8 cellular contexts compared by ENCODE assay signal in genomic region chr1:16205891-16206546, GRCh38. TPM values are rescaled to one million over a fixed set of nuclear protein-coding genes. Genes with fewer than 3 reads are reported as not detected.
DNase-seq lines count a peak whose midpoint lies in the region; ATAC-seq, FAIRE-seq and TF ChIP-seq lines count a peak whose summit lies in the region.

No MANE protein-coding gene starts in this region.

- no peak for TF ChIP-seq CTCF in GM12878 (IDR thresholded peaks at IDR 0.05 in 2 of 3, conservative IDR thresholded peaks at IDR 0.05 in 1 of 3; ENCODE audit: control insufficient read depth in 2 of 3, extremely low read depth in 1 of 3, insufficient read depth in 1 of 3, low read depth in 3 of 3, low read length in 3 of 3)
- no peak for TF ChIP-seq CTCF in lung (IDR thresholded peaks at IDR 0.05; ENCODE audit: control extremely low read depth, extremely low read depth)

- no peak for DNase-seq in CD4-positive, alpha-beta memory T cell
- no peak for DNase-seq in GM12878 (ENCODE audit: low read depth, low spot score)
- DNase-seq in lung (ENCODE audit: low spot score): no peak
- peak; percentile 25 for DNase-seq in urothelium cell line (ENCODE audit: low spot score)

- no peaks in the 10 kb centered on the region for H3K79me2 ChIP-seq in GM12878 (ENCODE audit: control insufficient read depth, insufficient read depth, low read length)

- RAD21 ChIA-PET in GM12878 (lab: Charles Lee; ENCODE audit: unreplicated experiment): interaction anchor here (1.4 to 2.1 kb wide), 2 partner anchors 10 to 127 kb away, joined by 5 read pairs; no protein-coding TSS in a partner anchor

- peaks cover 7% of the 10 kb centered on the region for H3K36me3 ChIP-seq in CD4-positive, alpha-beta memory T cell (ENCODE audit: insufficient read depth, low read length)
- no peaks in the 10 kb centered on the region for H3K36me3 ChIP-seq in GM12878 (ENCODE audit: control insufficient read depth in 2 of 2, insufficient read depth in 2 of 2, low read length in 1 of 2)
- H3K36me3 ChIP-seq in lung (ENCODE audit: control insufficient read depth in 2 of 2, insufficient read depth in 2 of 2, low read length in 2 of 2): peaks cover 0 to 9% of the 10 kb centered on the region in 2 donors

- peak overlapping the region; percentile 76 for H3K27ac ChIP-seq in CD4-positive, alpha-beta memory T cell (ENCODE audit: low read depth, low read length)
- H3K27ac ChIP-seq in GM12878 (ENCODE audit: control insufficient read depth, insufficient read depth): no peak overlapping the region
- H3K27ac ChIP-seq in lung (ENCODE audit: low read depth in 1 of 2, low read length in 1 of 2): peak overlapping the region; percentile 74 to 89

- no peaks in the 10 kb centered on the region for H3K9me3 ChIP-seq in CD4-positive, alpha-beta memory T cell (ENCODE audit: control insufficient read depth in 1 of 2, low read length in 2 of 2)
- H3K9me3 ChIP-seq in GM12878 (replicated peaks; ENCODE audit: control insufficient read depth, insufficient read depth, low read length) (no peaks in the 10 kb centered on the region), lung (ENCODE audit: control insufficient read depth in 2 of 2, insufficient read depth in 1 of 2, low read length in 1 of 2) (no peaks in the 10 kb centered on the region)

- TF ChIP-seq EP300 in GM12878 (IDR thresholded peaks at IDR 0.05; ENCODE audit: borderline replicate concordance in 1 of 2, control insufficient read depth in 1 of 2, low read depth in 2 of 2, low read length in 2 of 2): no peak

- H3K4me3 ChIP-seq in CD4-positive, alpha-beta memory T cell (ENCODE audit: low read length in 2 of 2): peak overlapping the region in 1 of 2 donors; percentile 61
- H3K4me3 ChIP-seq in GM12878 (peak overlapping the region; percentile 65; the same call in 1 of the 2 replicates), lung (peak overlapping the region; percentile 8)

- peak overlapping the region; percentile 29 for H2AFZ ChIP-seq in GM12878 (ENCODE audit: control insufficient read depth, low read depth, low read length)

- SMC1A ChIA-PET in GM12878 (lab: Charles Lee; ENCODE audit: uncharacterized antibody, unreplicated experiment): no interaction called here

- peaks cover 0 to 2% (median 0%) of the 10 kb centered on the region in 8 donors for H3K9me3 Mint-ChIP-seq in CD4-positive, alpha-beta memory T cell

- no TSS peak for BruUV-seq in GM12878 (replicated peaks; lab: Mats Ljungman, UMichigan)

- no peaks in the 10 kb centered on the region for H3K27me3 ChIP-seq in CD4-positive, alpha-beta memory T cell (ENCODE audit: insufficient read depth, low read length)
- H3K27me3 ChIP-seq in GM12878 (replicated peaks in 1 of 2; ENCODE audit: control insufficient read depth in 2 of 2, insufficient read depth in 2 of 2, low read length in 1 of 2): no peaks in the 10 kb centered on the region
- no peaks in the 10 kb centered on the region for H3K27me3 ChIP-seq in lung (ENCODE audit: control insufficient read depth, insufficient read depth)

- peak; percentile 5 for ATAC-seq in HG03025 (IDR thresholded peaks at IDR 0.05; ENCODE audit: low FRiP score, unreplicated experiment)
- ATAC-seq in GM12878: peak; percentile 27
- ATAC-seq in lung (ENCODE audit: insufficient read depth, low FRiP score): no peak
- ATAC-seq in GM19395 (IDR thresholded peaks at IDR 0.05; ENCODE audit: unreplicated experiment): no peak
- ATAC-seq in HG03097 (IDR thresholded peaks at IDR 0.05; ENCODE audit: low FRiP score, unreplicated experiment): no peak
- ATAC-seq in HG02642 (IDR thresholded peaks at IDR 0.05; ENCODE audit: poor library complexity, unreplicated experiment): no peak

- intact Hi-C loops in CD4-positive, alpha-beta memory T cell (cut with micrococcal nuclease): loop anchor here (1.0 to 5.0 kb wide), 7 partner anchors 11 to 359 kb away; partner anchors contain the start of genes CPLANE2, FBXO42, SPEN and SZRD1
- intact Hi-C loops in GM12878 (cut with micrococcal nuclease; ENCODE audit: unreplicated experiment): loop anchor here (1.0 to 5.0 kb wide), 2 partner anchors 10 to 156 kb away; no protein-coding TSS in a partner anchor

- no peak for TF ChIP-seq POLR2A in GM12878 (IDR thresholded peaks at IDR 0.05; ENCODE audit: low read depth, low read length)

- 30% methylated on average over 34 of the region's 38 CpGs for WGBS in GM12878 (ENCODE audit: insufficient coverage, insufficient replicate concordance, low lambda C conversion rate, missing lambda C conversion rate)
- 30 to 38% methylated on average over 38 of the region's 38 CpGs for WGBS in lung, 2 donors

- H3K27me3 Mint-ChIP-seq in CD4-positive, alpha-beta memory T cell: no peaks in the 10 kb centered on the region

- CTCF ChIA-PET in CD4-positive, alpha-beta memory T cell (lab: Charles Lee; ENCODE audit: partially characterized antibody): interaction anchor here (1.7 to 5.2 kb wide), 3 partner anchors 11 to 37 kb away, joined by 4 to 31 read pairs (median 7); partner anchors contain the start of gene CPLANE2
- CTCF ChIA-PET in GM12878 (lab: Yijun Ruan, JAX): interaction anchor here (0.5 kb wide), 1 partner anchor 84 kb away, joined by 3 read pairs; no protein-coding TSS in a partner anchor

- peaks cover 20% of the 10 kb centered on the region for H3K4me1 ChIP-seq in CD4-positive, alpha-beta memory T cell (ENCODE audit: insufficient read depth, low read length)
- H3K4me1 ChIP-seq in GM12878 (ENCODE audit: control insufficient read depth, insufficient read depth, low read length) (peaks cover 4% of the 10 kb centered on the region; the same call in 1 of the 2 replicates), lung (ENCODE audit: control insufficient read depth in 2 of 2, insufficient read depth in 2 of 2, low read length in 2 of 2) (peaks cover 0 to 2% of the 10 kb centered on the region in 2 donors)

- H3K4me2 ChIP-seq in GM12878 (ENCODE audit: control insufficient read depth, insufficient read depth): peak overlapping the region; percentile 36

- H3K4me3 Mint-ChIP-seq in CD4-positive, alpha-beta memory T cell: peak overlapping the region; percentile 89 to 97 (median 90)

- H3K9ac ChIP-seq in GM12878 (ENCODE audit: control insufficient read depth, insufficient read depth, low read length): no peak overlapping the region

- peaks cover 1 to 36% (median 16%) of the 10 kb centered on the region in 4 donors for H3K4me1 Mint-ChIP-seq in CD4-positive, alpha-beta memory T cell

- peaks cover 14 to 30% of the 10 kb centered on the region in 2 donors for H3K36me3 Mint-ChIP-seq in CD4-positive, alpha-beta memory T cell

- peak overlapping the region; percentile 94 to 98 (median 97) for H3K27ac Mint-ChIP-seq in CD4-positive, alpha-beta memory T cell

- in situ Hi-C loops in GM12878 (cut with MboI): no loop called here

- POLR2A ChIA-PET in CD4-positive, alpha-beta memory T cell (lab: Charles Lee; ENCODE audit: partially characterized antibody): interaction anchor here (0.5 to 3.8 kb wide), 5 partner anchors 12 to 372 kb away, joined by 3 to 42 read pairs (median 3); partner anchors contain the start of gene CPLANE2
- POLR2A ChIA-PET in GM12878 (lab: Charles Lee): interaction anchor here (0.6 to 1.2 kb wide), 3 partner anchors 11 to 158 kb away, joined by 3 to 15 read pairs (median 3); partner anchors contain the start of gene CPLANE2

- FAIRE-seq in GM12878 (lab: Jason Lieb, UNC) (no peak), urothelium cell line (lab: Jason Lieb, UNC) (peak; percentile 5)

- TF ChIP-seq RAD21 in GM12878 (IDR thresholded peaks at IDR 0.05; ENCODE audit: insufficient read depth, low read depth, low read length): no peak

- no peaks in the 10 kb centered on the region for H4K20me1 ChIP-seq in GM12878 (ENCODE audit: control insufficient read depth, insufficient read depth)

RNA-seq across cellular contexts. Expression of gene ARHGEF19, which starts 6.4 kb away (rescaled TPM):
- total RNA-seq in CD4-positive, alpha-beta memory T cell: 10 to 100 TPM; 13.1 to 16.7 TPM
- 10 to 100 TPM in 1 of 2 donors, 1 to 10 TPM in 1; 7.6 to 11.2 TPM for polyA plus RNA-seq in CD4-positive, alpha-beta memory T cell
- 2.6 and 8.4 TPM in 2 replicates for total RNA-seq in GM12878 (2013; cell fraction: nucleolus; rRNA removed)
- total RNA-seq in GM12878 (2014; rRNA removed): 0.49 and 0.56 TPM in 2 replicates
- total RNA-seq in GM12878 (2014; rRNA removed; fragmentation: Illumina TruSeq; extraction: Trizol): 0.40 and 0.60 TPM in 2 replicates
- 2.0 and 2.5 TPM in 2 replicates for total RNA-seq in GM12878 (2021)
- polyA plus RNA-seq in GM12878 (2011; ENCODE audit: low read depth): 1.9 TPM
- polyA plus RNA-seq in GM12878 (2011; rRNA removed): 1.2 and 1.6 TPM in 2 replicates
- polyA plus RNA-seq in GM12878 (2011; cell fraction: cytosol; rRNA removed): 2.6 and 2.9 TPM in 2 replicates
- 9.1 and 9.5 TPM in 2 replicates for polyA plus RNA-seq in GM12878 (2011; cell fraction: nucleus; rRNA removed)
- 2.4 and 4.4 TPM in 2 replicates for polyA plus RNA-seq in GM12878 (2012)
- polyA plus RNA-seq in GM12878 (2014; fragmentation: Illumina TruSeq; extraction: Trizol): 0.22 and 0.38 TPM in 2 replicates
- polyA plus RNA-seq in GM12878 (2014; fragmentation: Nextera tagmentation; extraction: Ambion mirVana): under 1 TPM in 1 of 2 experiments, not detected in 1; 0.15 TPM
- 2.2 and 2.9 TPM in 2 replicates for polyA plus RNA-seq in GM12878 (2014; rRNA removed)
- polyA plus RNA-seq in GM12878 (2016; fragmentation: Nextera tagmentation; extraction: Ambion mirVana): 1 to 10 TPM in 1 of 2 experiments, under 1 TPM in 1; 0.67 to 1.2 TPM
- 0.51 and 2.5 TPM in 2 replicates for polyA minus RNA-seq in GM12878 (2011; rRNA and poly(A)+ RNA removed)
- 1.7 TPM in 1 of 2 replicates, not detected in the other for polyA minus RNA-seq in GM12878 (2011; cell fraction: cytosol; rRNA and poly(A)+ RNA removed)
- polyA minus RNA-seq in GM12878 (2011; cell fraction: nucleus; rRNA and poly(A)+ RNA removed): 1.6 and 2.1 TPM in 2 replicates
- total RNA-seq in lung: 10 to 100 TPM; 17.1 to 17.3 TPM
- 10 to 100 TPM in 1 of 2 donors, 1 to 10 TPM in 1; 9.5 to 12.5 TPM for polyA plus RNA-seq in lung

RNA-seq across cellular contexts. Expression of gene CPLANE2, which starts 31.0 kb away (rescaled TPM):
- total RNA-seq in CD4-positive, alpha-beta memory T cell: 10 to 100 TPM; 11.5 to 13.6 TPM
- 1 to 10 TPM; 2.4 to 3.5 TPM for polyA plus RNA-seq in CD4-positive, alpha-beta memory T cell
- total RNA-seq in GM12878 (2013; cell fraction: nucleolus; rRNA removed): 4.0 and 4.2 TPM in 2 replicates
- total RNA-seq in GM12878 (2014; rRNA removed): 2.6 and 4.5 TPM in 2 replicates
- total RNA-seq in GM12878 (2014; rRNA removed; fragmentation: Illumina TruSeq; extraction: Trizol): 1.4 and 2.5 TPM in 2 replicates
- 4.0 and 4.1 TPM in 2 replicates for total RNA-seq in GM12878 (2021)
- polyA plus RNA-seq in GM12878 (2011; ENCODE audit: low read depth): 0.39 TPM
- 0.61 and 1.3 TPM in 2 replicates for polyA plus RNA-seq in GM12878 (2011; rRNA removed)
- polyA plus RNA-seq in GM12878 (2011; cell fraction: cytosol; rRNA removed): 2.2 and 4.4 TPM in 2 replicates
- polyA plus RNA-seq in GM12878 (2011; cell fraction: nucleus; rRNA removed): 4.3 and 5.5 TPM in 2 replicates
- polyA plus RNA-seq in GM12878 (2012): 3.8 and 4.0 TPM in 2 replicates
- 0.11 and 1.2 TPM in 2 replicates for polyA plus RNA-seq in GM12878 (2014; fragmentation: Illumina TruSeq; extraction: Trizol)
- under 1 TPM in 1 of 2 experiments, not detected in 1; 0.09 TPM for polyA plus RNA-seq in GM12878 (2014; fragmentation: Nextera tagmentation; extraction: Ambion mirVana)
- polyA plus RNA-seq in GM12878 (2014; rRNA removed): 1.2 and 3.7 TPM in 2 replicates
- 1 to 10 TPM; 2.3 to 2.9 TPM for polyA plus RNA-seq in GM12878 (2016; fragmentation: Nextera tagmentation; extraction: Ambion mirVana)
- 7.0 and 7.2 TPM in 2 replicates for polyA minus RNA-seq in GM12878 (2011; rRNA and poly(A)+ RNA removed)
- polyA minus RNA-seq in GM12878 (2011; cell fraction: cytosol; rRNA and poly(A)+ RNA removed): 0.83 TPM in 1 of 2 replicates, not detected in the other
- polyA minus RNA-seq in GM12878 (2011; cell fraction: nucleus; rRNA and poly(A)+ RNA removed): 3.7 and 4.0 TPM in 2 replicates
- total RNA-seq in lung: 10 to 100 TPM in 1 of 2 donors, 1 to 10 TPM in 1; 4.5 to 13.7 TPM
- 1 to 10 TPM; 5.3 to 5.9 TPM for polyA plus RNA-seq in lung

RNA-seq across cellular contexts. Expression of gene EPHA2, which starts 50.1 kb away (rescaled TPM):
- not detected for total RNA-seq in CD4-positive, alpha-beta memory T cell
- polyA plus RNA-seq in CD4-positive, alpha-beta memory T cell: not detected
- not detected in 2 replicates for total RNA-seq in GM12878 (2013; cell fraction: nucleolus; rRNA removed)
- total RNA-seq in GM12878 (2014; rRNA removed) (0.16 and 0.28 TPM in 2 replicates), GM12878 (2014; rRNA removed; fragmentation: Illumina TruSeq; extraction: Trizol) (0.05 and 0.09 TPM in 2 replicates), GM12878 (2021) (0.32 and 0.51 TPM in 2 replicates), lung (10 to 100 TPM; 21.3 to 35.6 TPM)
- 0.10 TPM for polyA plus RNA-seq in GM12878 (2011; ENCODE audit: low read depth)
- polyA plus RNA-seq in GM12878 (2011; rRNA removed) (0.06 and 0.27 TPM in 2 replicates), GM12878 (2014; fragmentation: Illumina TruSeq; extraction: Trizol) (0.12 and 0.24 TPM in 2 replicates), GM12878 (2014; fragmentation: Nextera tagmentation; extraction: Ambion mirVana) (not detected), GM12878 (2014; rRNA removed) (0.04 and 0.16 TPM in 2 replicates), GM12878 (2016; fragmentation: Nextera tagmentation; extraction: Ambion mirVana) (under 1 TPM; 0.19 to 0.37 TPM), lung (10 to 100 TPM; 17.5 to 19.8 TPM)
- polyA plus RNA-seq in GM12878 (2011; cell fraction: cytosol; rRNA removed): 0.10 and 0.13 TPM in 2 replicates
- 0.19 and 0.29 TPM in 2 replicates for polyA plus RNA-seq in GM12878 (2011; cell fraction: nucleus; rRNA removed)
- polyA plus RNA-seq in GM12878 (2012): 0.20 and 0.22 TPM in 2 replicates
- 0.29 and 1.4 TPM in 2 replicates for polyA minus RNA-seq in GM12878 (2011; rRNA and poly(A)+ RNA removed)
- 2.1 and 3.4 TPM in 2 replicates for polyA minus RNA-seq in GM12878 (2011; cell fraction: cytosol; rRNA and poly(A)+ RNA removed)
- 0.60 and 1.2 TPM in 2 replicates for polyA minus RNA-seq in GM12878 (2011; cell fraction: nucleus; rRNA and poly(A)+ RNA removed)

Comparison
In these comparisons a context has a peak if more than half of its experiments do, and no peak if none do; other contexts are left out.
1. ATAC-seq: peak in HG03025 (single experiment) and GM12878 (single experiment); none in lung (single experiment), GM19395 (single experiment), HG03097 (single experiment) and HG02642 (single experiment).
2. RNA of gene EPHA2, which starts 50.1 kb away (total RNA-seq): 21.3 to 35.6 TPM in lung; 0.05 to 0.51 TPM in GM12878 and not detected in CD4-positive, alpha-beta memory T cell; every median in the first group is over 10 times any median in the second.